Comparison of ENCODE assay signal across 1 cellular context in the genomic region with DNA sequence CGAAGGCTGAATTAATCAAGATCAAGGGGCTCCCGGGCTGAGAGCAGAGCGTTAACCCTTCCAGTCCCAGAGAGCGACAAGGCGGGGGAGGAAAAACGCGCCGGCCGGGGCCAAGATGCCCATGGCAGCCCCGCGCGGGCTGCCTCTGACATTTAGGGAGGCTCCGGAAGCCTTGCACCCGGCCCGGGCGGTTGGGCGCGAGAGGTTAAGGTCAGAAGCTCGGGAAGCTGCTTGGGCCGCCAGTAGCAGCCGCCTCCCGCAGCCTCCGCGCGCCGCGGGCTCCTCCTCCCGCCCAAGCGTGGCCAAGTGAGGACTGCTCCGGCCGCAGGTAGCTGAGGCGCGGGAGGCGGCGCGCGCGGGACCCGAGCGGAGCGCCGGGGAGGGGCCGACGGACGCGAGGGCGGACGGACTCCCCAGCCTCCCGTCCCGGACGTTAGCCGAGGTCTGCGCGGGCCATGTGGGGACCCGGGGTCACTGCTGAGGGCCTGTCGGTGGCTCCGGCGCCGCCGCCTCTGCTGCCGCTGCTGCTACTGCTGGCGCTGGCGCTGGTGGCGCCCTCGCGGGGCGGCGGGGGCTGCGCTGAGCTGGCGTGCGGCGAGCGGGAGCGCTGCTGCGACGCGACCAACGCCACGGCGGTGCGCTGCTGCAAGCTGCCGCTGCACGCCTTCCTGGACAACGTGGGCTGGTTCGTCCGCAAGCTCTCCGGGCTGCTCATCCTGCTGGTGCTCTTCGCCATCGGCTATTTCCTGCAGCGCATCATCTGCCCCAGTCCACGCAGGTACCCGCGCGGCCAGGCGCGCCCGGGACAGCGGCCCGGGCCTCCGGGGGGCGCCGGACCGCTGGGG.
TF ChIP-seq lines count a peak whose summit lies in the region.

A gene (plus strand): TSS at position 242 of the 845 bp plus-strand sequence. CDS start 214 bp downstream, at position 456.

TF ChIP-seq in K562, 482 proteins besides CTCF, POLR2A, EP300 and RAD21 (continued from another document and continues in another):
- TF ChIP-seq, protein P1, sequence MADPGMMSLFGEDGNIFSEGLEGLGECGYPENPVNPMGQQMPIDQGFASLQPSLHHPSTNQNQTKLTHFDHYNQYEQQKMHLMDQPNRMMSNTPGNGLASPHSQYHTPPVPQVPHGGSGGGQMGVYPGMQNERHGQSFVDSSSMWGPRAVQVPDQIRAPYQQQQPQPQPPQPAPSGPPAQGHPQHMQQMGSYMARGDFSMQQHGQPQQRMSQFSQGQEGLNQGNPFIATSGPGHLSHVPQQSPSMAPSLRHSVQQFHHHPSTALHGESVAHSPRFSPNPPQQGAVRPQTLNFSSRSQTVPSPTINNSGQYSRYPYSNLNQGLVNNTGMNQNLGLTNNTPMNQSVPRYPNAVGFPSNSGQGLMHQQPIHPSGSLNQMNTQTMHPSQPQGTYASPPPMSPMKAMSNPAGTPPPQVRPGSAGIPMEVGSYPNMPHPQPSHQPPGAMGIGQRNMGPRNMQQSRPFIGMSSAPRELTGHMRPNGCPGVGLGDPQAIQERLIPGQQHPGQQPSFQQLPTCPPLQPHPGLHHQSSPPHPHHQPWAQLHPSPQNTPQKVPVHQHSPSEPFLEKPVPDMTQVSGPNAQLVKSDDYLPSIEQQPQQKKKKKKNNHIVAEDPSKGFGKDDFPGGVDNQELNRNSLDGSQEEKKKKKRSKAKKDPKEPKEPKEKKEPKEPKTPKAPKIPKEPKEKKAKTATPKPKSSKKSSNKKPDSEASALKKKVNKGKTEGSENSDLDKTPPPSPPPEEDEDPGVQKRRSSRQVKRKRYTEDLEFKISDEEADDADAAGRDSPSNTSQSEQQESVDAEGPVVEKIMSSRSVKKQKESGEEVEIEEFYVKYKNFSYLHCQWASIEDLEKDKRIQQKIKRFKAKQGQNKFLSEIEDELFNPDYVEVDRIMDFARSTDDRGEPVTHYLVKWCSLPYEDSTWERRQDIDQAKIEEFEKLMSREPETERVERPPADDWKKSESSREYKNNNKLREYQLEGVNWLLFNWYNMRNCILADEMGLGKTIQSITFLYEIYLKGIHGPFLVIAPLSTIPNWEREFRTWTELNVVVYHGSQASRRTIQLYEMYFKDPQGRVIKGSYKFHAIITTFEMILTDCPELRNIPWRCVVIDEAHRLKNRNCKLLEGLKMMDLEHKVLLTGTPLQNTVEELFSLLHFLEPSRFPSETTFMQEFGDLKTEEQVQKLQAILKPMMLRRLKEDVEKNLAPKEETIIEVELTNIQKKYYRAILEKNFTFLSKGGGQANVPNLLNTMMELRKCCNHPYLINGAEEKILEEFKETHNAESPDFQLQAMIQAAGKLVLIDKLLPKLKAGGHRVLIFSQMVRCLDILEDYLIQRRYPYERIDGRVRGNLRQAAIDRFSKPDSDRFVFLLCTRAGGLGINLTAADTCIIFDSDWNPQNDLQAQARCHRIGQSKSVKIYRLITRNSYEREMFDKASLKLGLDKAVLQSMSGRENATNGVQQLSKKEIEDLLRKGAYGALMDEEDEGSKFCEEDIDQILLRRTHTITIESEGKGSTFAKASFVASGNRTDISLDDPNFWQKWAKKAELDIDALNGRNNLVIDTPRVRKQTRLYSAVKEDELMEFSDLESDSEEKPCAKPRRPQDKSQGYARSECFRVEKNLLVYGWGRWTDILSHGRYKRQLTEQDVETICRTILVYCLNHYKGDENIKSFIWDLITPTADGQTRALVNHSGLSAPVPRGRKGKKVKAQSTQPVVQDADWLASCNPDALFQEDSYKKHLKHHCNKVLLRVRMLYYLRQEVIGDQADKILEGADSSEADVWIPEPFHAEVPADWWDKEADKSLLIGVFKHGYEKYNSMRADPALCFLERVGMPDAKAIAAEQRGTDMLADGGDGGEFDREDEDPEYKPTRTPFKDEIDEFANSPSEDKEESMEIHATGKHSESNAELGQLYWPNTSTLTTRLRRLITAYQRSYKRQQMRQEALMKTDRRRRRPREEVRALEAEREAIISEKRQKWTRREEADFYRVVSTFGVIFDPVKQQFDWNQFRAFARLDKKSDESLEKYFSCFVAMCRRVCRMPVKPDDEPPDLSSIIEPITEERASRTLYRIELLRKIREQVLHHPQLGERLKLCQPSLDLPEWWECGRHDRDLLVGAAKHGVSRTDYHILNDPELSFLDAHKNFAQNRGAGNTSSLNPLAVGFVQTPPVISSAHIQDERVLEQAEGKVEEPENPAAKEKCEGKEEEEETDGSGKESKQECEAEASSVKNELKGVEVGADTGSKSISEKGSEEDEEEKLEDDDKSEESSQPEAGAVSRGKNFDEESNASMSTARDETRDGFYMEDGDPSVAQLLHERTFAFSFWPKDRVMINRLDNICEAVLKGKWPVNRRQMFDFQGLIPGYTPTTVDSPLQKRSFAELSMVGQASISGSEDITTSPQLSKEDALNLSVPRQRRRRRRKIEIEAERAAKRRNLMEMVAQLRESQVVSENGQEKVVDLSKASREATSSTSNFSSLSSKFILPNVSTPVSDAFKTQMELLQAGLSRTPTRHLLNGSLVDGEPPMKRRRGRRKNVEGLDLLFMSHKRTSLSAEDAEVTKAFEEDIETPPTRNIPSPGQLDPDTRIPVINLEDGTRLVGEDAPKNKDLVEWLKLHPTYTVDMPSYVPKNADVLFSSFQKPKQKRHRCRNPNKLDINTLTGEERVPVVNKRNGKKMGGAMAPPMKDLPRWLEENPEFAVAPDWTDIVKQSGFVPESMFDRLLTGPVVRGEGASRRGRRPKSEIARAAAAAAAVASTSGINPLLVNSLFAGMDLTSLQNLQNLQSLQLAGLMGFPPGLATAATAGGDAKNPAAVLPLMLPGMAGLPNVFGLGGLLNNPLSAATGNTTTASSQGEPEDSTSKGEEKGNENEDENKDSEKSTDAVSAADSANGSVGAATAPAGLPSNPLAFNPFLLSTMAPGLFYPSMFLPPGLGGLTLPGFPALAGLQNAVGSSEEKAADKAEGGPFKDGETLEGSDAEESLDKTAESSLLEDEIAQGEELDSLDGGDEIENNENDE (IDR thresholded peaks at IDR 0.05; ENCODE audit: low read depth, low read length) = no peak
- TF ChIP-seq CREB1 (IDR thresholded peaks at IDR 0.05) = peak; percentile 45; the same call in 1 of the 2 replicates
- peak; percentile 28; the same call in 1 of the 2 replicates for TF ChIP-seq CREB1 (CRISPR knock-in tag; IDR thresholded peaks at IDR 0.05)
- TF ChIP-seq MTF1 (CRISPR knock-in tag; IDR thresholded peaks at IDR 0.05; ENCODE audit: borderline replicate concordance) = no peak
- TF ChIP-seq ZNF695 (CRISPR knock-in tag; IDR thresholded peaks at IDR 0.05) = no peak
- TF ChIP-seq, protein P2, sequence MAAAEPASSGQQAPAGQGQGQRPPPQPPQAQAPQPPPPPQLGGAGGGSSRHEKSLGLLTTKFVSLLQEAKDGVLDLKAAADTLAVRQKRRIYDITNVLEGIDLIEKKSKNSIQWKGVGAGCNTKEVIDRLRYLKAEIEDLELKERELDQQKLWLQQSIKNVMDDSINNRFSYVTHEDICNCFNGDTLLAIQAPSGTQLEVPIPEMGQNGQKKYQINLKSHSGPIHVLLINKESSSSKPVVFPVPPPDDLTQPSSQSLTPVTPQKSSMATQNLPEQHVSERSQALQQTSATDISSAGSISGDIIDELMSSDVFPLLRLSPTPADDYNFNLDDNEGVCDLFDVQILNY (CRISPR knock-in tag; IDR thresholded peaks at IDR 0.05) = no peak
- TF ChIP-seq, protein P3, sequence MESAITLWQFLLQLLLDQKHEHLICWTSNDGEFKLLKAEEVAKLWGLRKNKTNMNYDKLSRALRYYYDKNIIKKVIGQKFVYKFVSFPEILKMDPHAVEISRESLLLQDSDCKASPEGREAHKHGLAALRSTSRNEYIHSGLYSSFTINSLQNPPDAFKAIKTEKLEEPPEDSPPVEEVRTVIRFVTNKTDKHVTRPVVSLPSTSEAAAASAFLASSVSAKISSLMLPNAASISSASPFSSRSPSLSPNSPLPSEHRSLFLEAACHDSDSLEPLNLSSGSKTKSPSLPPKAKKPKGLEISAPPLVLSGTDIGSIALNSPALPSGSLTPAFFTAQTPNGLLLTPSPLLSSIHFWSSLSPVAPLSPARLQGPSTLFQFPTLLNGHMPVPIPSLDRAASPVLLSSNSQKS (CRISPR knock-in tag; IDR thresholded peaks at IDR 0.05) = no peak
- TF ChIP-seq, protein P4, sequence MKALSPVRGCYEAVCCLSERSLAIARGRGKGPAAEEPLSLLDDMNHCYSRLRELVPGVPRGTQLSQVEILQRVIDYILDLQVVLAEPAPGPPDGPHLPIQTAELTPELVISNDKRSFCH (CRISPR knock-in tag; IDR thresholded peaks at IDR 0.05) = no peak
- TF ChIP-seq, protein P4 (tag; IDR thresholded peaks at IDR 0.05) = peak; percentile 48; the same call in 1 of the 2 replicates
- TF ChIP-seq PCBP2 (IDR thresholded peaks at IDR 0.05; ENCODE audit: low read depth, low read length, poor library complexity, severe bottlenecking) = no peak
- TF ChIP-seq, protein P5, sequence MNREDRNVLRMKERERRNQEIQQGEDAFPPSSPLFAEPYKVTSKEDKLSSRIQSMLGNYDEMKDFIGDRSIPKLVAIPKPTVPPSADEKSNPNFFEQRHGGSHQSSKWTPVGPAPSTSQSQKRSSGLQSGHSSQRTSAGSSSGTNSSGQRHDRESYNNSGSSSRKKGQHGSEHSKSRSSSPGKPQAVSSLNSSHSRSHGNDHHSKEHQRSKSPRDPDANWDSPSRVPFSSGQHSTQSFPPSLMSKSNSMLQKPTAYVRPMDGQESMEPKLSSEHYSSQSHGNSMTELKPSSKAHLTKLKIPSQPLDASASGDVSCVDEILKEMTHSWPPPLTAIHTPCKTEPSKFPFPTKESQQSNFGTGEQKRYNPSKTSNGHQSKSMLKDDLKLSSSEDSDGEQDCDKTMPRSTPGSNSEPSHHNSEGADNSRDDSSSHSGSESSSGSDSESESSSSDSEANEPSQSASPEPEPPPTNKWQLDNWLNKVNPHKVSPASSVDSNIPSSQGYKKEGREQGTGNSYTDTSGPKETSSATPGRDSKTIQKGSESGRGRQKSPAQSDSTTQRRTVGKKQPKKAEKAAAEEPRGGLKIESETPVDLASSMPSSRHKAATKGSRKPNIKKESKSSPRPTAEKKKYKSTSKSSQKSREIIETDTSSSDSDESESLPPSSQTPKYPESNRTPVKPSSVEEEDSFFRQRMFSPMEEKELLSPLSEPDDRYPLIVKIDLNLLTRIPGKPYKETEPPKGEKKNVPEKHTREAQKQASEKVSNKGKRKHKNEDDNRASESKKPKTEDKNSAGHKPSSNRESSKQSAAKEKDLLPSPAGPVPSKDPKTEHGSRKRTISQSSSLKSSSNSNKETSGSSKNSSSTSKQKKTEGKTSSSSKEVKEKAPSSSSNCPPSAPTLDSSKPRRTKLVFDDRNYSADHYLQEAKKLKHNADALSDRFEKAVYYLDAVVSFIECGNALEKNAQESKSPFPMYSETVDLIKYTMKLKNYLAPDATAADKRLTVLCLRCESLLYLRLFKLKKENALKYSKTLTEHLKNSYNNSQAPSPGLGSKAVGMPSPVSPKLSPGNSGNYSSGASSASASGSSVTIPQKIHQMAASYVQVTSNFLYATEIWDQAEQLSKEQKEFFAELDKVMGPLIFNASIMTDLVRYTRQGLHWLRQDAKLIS (CRISPR knock-in tag; IDR thresholded peaks at IDR 0.05) = no peak
- TF ChIP-seq CBX1 (IDR thresholded peaks at IDR 0.05; ENCODE audit: low read depth) = no peak
- no peak for TF ChIP-seq SMARCE1 (IDR thresholded peaks at IDR 0.05)
- no peak for TF ChIP-seq C11orf30 (IDR thresholded peaks at IDR 0.05; ENCODE audit: low read depth)
- TF ChIP-seq, protein P6, sequence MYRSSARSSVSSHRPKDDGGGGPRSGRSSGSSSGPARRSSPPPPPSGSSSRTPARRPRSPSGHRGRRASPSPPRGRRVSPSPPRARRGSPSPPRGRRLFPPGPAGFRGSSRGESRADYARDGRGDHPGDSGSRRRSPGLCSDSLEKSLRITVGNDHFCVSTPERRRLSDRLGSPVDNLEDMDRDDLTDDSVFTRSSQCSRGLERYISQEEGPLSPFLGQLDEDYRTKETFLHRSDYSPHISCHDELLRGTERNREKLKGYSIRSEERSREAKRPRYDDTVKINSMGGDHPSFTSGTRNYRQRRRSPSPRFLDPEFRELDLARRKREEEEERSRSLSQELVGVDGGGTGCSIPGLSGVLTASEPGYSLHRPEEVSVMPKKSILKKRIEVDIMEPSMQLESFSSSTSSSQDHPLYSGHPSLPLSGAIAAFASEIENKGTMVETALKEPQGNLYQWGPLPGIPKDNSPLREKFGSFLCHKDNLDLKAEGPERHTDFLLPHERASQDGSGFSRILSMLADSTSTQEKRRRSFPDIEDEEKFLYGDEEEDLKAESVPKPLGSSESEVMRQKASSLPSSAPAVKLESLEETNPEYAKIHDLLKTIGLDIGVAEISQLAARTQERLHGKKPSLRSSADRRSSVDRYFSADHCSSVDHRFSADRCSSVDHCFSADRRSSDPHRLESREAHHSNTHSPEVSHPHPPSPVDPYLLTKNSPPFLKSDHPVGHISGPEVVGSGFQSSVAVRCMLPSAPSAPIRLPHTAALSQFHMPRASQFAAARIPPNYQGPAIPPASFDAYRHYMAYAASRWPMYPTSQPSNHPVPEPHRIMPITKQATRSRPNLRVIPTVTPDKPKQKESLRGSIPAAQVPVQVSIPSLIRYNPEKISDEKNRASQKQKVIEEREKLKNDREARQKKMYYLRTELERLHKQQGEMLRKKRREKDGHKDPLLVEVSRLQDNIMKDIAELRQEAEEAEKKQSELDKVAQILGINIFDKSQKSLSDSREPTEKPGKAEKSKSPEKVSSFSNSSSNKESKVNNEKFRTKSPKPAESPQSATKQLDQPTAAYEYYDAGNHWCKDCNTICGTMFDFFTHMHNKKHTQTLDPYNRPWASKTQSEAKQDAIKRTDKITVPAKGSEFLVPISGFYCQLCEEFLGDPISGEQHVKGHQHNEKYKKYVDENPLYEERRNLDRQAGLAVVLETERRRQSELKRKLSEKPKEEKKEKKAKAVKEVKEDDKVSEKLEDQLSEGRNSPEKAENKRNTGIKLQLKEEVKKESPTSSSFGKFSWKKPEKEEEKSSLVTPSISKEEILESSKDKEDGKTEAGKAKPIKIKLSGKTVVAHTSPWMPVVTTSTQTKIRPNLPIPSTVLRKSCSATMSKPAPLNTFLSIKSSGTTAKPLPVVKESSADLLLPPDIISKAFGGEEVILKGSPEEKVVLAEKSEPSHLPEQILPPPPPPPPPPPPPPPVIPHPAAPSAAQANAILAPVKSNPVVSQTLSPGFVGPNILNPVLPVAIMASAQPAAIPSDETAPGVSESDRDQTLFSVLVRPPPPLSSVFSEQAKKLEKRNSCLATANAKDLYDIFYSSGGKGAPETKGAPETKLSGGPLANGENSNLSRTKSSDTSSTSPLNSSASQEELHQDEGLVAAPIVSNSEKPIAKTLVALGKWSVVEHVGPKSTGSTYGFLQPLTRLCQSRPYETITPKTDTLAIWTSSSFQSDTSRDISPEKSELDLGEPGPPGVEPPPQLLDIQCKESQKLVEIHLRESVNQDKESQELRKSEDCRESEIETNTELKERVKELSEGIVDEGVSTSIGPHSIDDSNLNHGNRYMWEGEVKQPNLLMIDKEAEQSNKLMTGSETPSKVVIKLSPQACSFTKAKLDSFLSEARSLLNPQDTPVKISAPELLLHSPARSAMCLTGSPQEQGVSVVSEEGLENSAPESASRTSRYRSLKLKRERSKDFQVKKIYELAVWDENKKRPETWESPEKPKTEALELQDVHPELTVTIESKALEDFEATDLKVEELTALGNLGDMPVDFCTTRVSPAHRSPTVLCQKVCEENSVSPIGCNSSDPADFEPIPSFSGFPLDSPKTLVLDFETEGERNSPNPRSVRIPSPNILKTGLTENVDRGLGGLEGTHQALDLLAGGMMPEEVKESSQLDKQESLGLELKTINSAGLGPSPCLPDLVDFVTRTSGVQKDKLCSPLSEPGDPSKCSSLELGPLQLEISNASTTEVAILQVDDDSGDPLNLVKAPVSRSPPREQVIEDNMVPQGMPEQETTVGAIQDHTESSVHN (IDR thresholded peaks at IDR 0.05; ENCODE audit: borderline replicate concordance in 1 of 2, low read depth in 1 of 2) = no peak
- TF ChIP-seq SIRT6 (IDR thresholded peaks at IDR 0.05; ENCODE audit: low read depth, low read length) = no peak
- no peak for TF ChIP-seq POLR2AphosphoS5 (IDR thresholded peaks at IDR 0.05; ENCODE audit: control insufficient read depth, insufficient read depth, low read depth, low read length)
- TF ChIP-seq CBFB (CRISPR knock-in tag; IDR thresholded peaks at IDR 0.05) = no peak
- peak; percentile 82 for TF ChIP-seq POLR2G (IDR thresholded peaks at IDR 0.05; ENCODE audit: low read depth, low read length)
- no peak for TF ChIP-seq BRCA1 (IDR thresholded peaks at IDR 0.05)
- TF ChIP-seq BRCA1 (CRISPR knock-in tag; IDR thresholded peaks at IDR 0.05) = no peak
- TF ChIP-seq ESRRB (CRISPR knock-in tag; IDR thresholded peaks at IDR 0.05; ENCODE audit: borderline replicate concordance) = no peak
